Comparison of ENCODE assay signal across 23 cellular contexts in genomic region chr6:133956413-133957049, GRCh38. TPM values are rescaled to one million over a fixed set of nuclear protein-coding genes. Genes with fewer than 3 reads are reported as not detected.
DNase-seq lines count a peak whose midpoint lies in the region; ATAC-seq and TF ChIP-seq lines count a peak whose summit lies in the region.
"Had no signal": no experiment of that assay in that cellular context is flagged by ENCODE, and none has a peak within 500 bp of the region (broad histone marks: within the 10 kb centered on the region; RNA-seq: fewer than 3 reads in every experiment).

No MANE protein-coding gene starts in this region.

- in situ Hi-C loops in Panc1 (cut with HindIII; ENCODE audit: low pct_unique_long_range_greater_than_20kb, low sequenced_read_pairs), result no loop called here

- no peaks in the 10 kb centered on the region for H3K27me3 Mint-ChIP-seq in natural killer cell treated with Interleukin-12 subunit alpha and Interleukin-12 subunit beta and Interleukin-15 and Interleukin-18, amount 100 ng/mL, for 72 hours
- H3K27me3 Mint-ChIP-seq: activated T-helper 17 cell treated with anti-CD3 and anti-CD28 coated beads, Interleukin-2, amount 50 U/mL, for 72 hours had no signal

- peaks cover 57 to 65% of the 10 kb centered on the region in 2 donors for H3K4me1 Mint-ChIP-seq in natural killer cell treated with Interleukin-12 subunit alpha and Interleukin-12 subunit beta and Interleukin-15 and Interleukin-18, amount 100 ng/mL, for 72 hours (ENCODE audit: low read depth in 2 of 2)

- POLR2A ChIA-PET in Panc1 (lab: Charles Lee), result no interaction called here

- ATAC-seq in Panc1 (no peak), HG03095 (IDR thresholded peaks at IDR 0.05; ENCODE audit: unreplicated experiment) (no peak)
- no peak for ATAC-seq in natural killer cell treated with Interleukin-12 subunit alpha and Interleukin-12 subunit beta and Interleukin-15 and Interleukin-18, amount 100 ng/mL, for 72 hours
- ATAC-seq: activated T-helper 17 cell treated with anti-CD3 and anti-CD28 coated beads, Interleukin-2, amount 50 U/mL, for 72 hours; esophagus mucosa; left lobe of liver had no signal

- H3K9me3 ChIP-seq in Panc1 (ENCODE audit: control insufficient read depth, insufficient read depth, low read depth, low read length), result no peaks in the 10 kb centered on the region
- H3K9me3 ChIP-seq: HAP-1, tibial nerve had no signal

- no peak overlapping the region for H3K4me3 ChIP-seq in Panc1 (ENCODE audit: low read depth in 2 of 2, low read length in 2 of 2)
- H3K4me3 ChIP-seq: HAP-1, tibial nerve had no signal

- no peaks in the 10 kb centered on the region for H3K27me3 ChIP-seq in Panc1 (ENCODE audit: control insufficient read depth, insufficient read depth, low read length)
- H3K27me3 ChIP-seq: tibial nerve had no signal

- H3K9me3 Mint-ChIP-seq in natural killer cell treated with Interleukin-12 subunit alpha and Interleukin-12 subunit beta and Interleukin-15 and Interleukin-18, amount 100 ng/mL, for 72 hours, result no peaks in the 10 kb centered on the region
- H3K9me3 Mint-ChIP-seq: activated T-helper 17 cell treated with anti-CD3 and anti-CD28 coated beads, Interleukin-2, amount 50 U/mL, for 72 hours; CD14-positive monocyte; T-helper 1 cell treated with Interleukin-12 subunit alpha and Interleukin-12 subunit beta and Interleukin-4 antibody, amounts not matched to agents 30 μg/mL and 1 μg/mL, for 36 hours had no signal

- DNase-seq in NCI-H2107 treated with DMSO at 0.1 percent for 48 hours (lab: John Stamatoyannopoulos, UW; ENCODE audit: unreplicated experiment), result peak; percentile 42
- DNase-seq in NCI-H2107 (lab: John Stamatoyannopoulos, UW), result no peak
- peak; percentile 7 for DNase-seq in NCI-H1105 (lab: John Stamatoyannopoulos, UW)
- no peak for DNase-seq in Panc1 (ENCODE audit: low read depth, low spot score)
- no peak for DNase-seq in natural killer cell treated with Interleukin-12 subunit alpha and Interleukin-12 subunit beta and Interleukin-15 and Interleukin-18, amount 100 ng/mL, for 72 hours (ENCODE audit: low spot score)
- DNase-seq in ureter (ENCODE audit: low spot score), result no peak
- no peak for DNase-seq in amniotic stem cell (lab: John Stamatoyannopoulos, UW)
- DNase-seq: ACHN; activated CD8-positive, alpha-beta memory T cell treated with anti-CD3 and anti-CD28 coated beads for 24 hours; IMR-90; nucleus accumbens; retina; SHP77 treated with DMSO at 0.1 percent for 48 hours; stimulated activated naive CD4-positive, alpha-beta T cell had no signal

- peak overlapping the region; percentile 40 to 75 for H3K27ac Mint-ChIP-seq in natural killer cell treated with Interleukin-12 subunit alpha and Interleukin-12 subunit beta and Interleukin-15 and Interleukin-18, amount 100 ng/mL, for 72 hours
- H3K27ac Mint-ChIP-seq: activated T-helper 17 cell treated with anti-CD3 and anti-CD28 coated beads, Interleukin-2, amount 50 U/mL, for 72 hours; CD14-positive monocyte; T-helper 1 cell treated with Interleukin-12 subunit alpha and Interleukin-12 subunit beta and Interleukin-4 antibody, amounts not matched to agents 30 μg/mL and 1 μg/mL, for 36 hours had no signal

- H3K36me3 Mint-ChIP-seq in natural killer cell treated with Interleukin-12 subunit alpha and Interleukin-12 subunit beta and Interleukin-15 and Interleukin-18, amount 100 ng/mL, for 72 hours, result no peaks in the 10 kb centered on the region

- intact Hi-C loops in Panc1 (cut with micrococcal nuclease; ENCODE audit: unreplicated experiment), result no loop called here

- BruUV-seq in Panc1 (replicated peaks; lab: Mats Ljungman, UMichigan), result no TSS peak

- H3K27ac ChIP-seq in Panc1 (ENCODE audit: low read length), result peak overlapping the region; percentile 53; the same call in 1 of the 2 replicates
- H3K27ac ChIP-seq: HL-60, tibial nerve had no signal

- peak overlapping the region; percentile 2 for H3K4me3 Mint-ChIP-seq in natural killer cell treated with Interleukin-12 subunit alpha and Interleukin-12 subunit beta and Interleukin-15 and Interleukin-18, amount 100 ng/mL, for 72 hours
- H3K4me3 Mint-ChIP-seq: activated T-helper 17 cell treated with anti-CD3 and anti-CD28 coated beads, Interleukin-2, amount 50 U/mL, for 72 hours; CD14-positive monocyte; T-helper 1 cell treated with Interleukin-12 subunit alpha and Interleukin-12 subunit beta and Interleukin-4 antibody, amounts not matched to agents 30 μg/mL and 1 μg/mL, for 36 hours had no signal

- peaks cover 2% of the 10 kb centered on the region; the same call in 1 of the 2 replicates for H3K36me3 ChIP-seq in Panc1 (ENCODE audit: control insufficient read depth, insufficient read depth, low read length)
- H3K36me3 ChIP-seq: HAP-1, tibial nerve had no signal

- CTCF ChIA-PET in Panc1 (lab: Charles Lee), result no interaction called here

- H3K4me1 ChIP-seq in Panc1 (ENCODE audit: control insufficient read depth, insufficient read depth, low read length), result peaks cover 45% of the 10 kb centered on the region

- no peak for TF ChIP-seq CTCF in Panc1 (IDR thresholded peaks at IDR 0.05)

RNA-seq across cellular contexts. Expression of gene TBPL1, which starts 3.5 kb away (rescaled TPM):
- total RNA-seq in Panc1 (2021; ENCODE audit: unreplicated experiment) (39.7 TPM), ureter (22.2 TPM)
- polyA plus RNA-seq in Panc1 (2012; ENCODE audit: insufficient read length), result 33.8 TPM
- 10 to 100 TPM; 46.6 to 54.4 TPM for total RNA-seq in natural killer cell treated with Interleukin-12 subunit alpha and Interleukin-12 subunit beta and Interleukin-15 and Interleukin-18, amount 100 ng/mL, for 72 hours

Comparison
In these comparisons a context has a peak if more than half of its experiments do, and no peak if none do; other contexts are left out.
1. DNase-seq: peak in NCI-H2107 treated with DMSO at 0.1 percent for 48 hours (single experiment) and NCI-H1105 (single experiment); none in NCI-H2107 (single experiment), Panc1 (single experiment), natural killer cell treated with Interleukin-12 subunit alpha and Interleukin-12 subunit beta and Interleukin-15 and Interleukin-18, amount 100 ng/mL, for 72 hours (single experiment), ureter (single experiment) and amniotic stem cell (single experiment).